ENCODE assay signal across 1 cellular context in genomic region chr4:52712172-52712990, GRCh38.
TF ChIP-seq lines count a peak whose summit lies in the region.

No MANE protein-coding gene starts in this region.

TF ChIP-seq in GM12878, 131 proteins besides CTCF, POLR2A, EP300 and RAD21 (continued from another document and continues in another):
- TF ChIP-seq, protein P1, sequence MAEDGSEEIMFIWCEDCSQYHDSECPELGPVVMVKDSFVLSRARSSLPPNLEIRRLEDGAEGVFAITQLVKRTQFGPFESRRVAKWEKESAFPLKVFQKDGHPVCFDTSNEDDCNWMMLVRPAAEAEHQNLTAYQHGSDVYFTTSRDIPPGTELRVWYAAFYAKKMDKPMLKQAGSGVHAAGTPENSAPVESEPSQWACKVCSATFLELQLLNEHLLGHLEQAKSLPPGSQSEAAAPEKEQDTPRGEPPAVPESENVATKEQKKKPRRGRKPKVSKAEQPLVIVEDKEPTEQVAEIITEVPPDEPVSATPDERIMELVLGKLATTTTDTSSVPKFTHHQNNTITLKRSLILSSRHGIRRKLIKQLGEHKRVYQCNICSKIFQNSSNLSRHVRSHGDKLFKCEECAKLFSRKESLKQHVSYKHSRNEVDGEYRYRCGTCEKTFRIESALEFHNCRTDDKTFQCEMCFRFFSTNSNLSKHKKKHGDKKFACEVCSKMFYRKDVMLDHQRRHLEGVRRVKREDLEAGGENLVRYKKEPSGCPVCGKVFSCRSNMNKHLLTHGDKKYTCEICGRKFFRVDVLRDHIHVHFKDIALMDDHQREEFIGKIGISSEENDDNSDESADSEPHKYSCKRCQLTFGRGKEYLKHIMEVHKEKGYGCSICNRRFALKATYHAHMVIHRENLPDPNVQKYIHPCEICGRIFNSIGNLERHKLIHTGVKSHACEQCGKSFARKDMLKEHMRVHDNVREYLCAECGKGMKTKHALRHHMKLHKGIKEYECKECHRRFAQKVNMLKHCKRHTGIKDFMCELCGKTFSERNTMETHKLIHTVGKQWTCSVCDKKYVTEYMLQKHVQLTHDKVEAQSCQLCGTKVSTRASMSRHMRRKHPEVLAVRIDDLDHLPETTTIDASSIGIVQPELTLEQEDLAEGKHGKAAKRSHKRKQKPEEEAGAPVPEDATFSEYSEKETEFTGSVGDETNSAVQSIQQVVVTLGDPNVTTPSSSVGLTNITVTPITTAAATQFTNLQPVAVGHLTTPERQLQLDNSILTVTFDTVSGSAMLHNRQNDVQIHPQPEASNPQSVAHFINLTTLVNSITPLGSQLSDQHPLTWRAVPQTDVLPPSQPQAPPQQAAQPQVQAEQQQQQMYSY (CRISPR knock-in tag; IDR thresholded peaks at IDR 0.05), result no peak
- TF ChIP-seq FOXM1 (IDR thresholded peaks at IDR 0.05; ENCODE audit: low read depth, low read length), result no peak; the same call in 1 of the 2 replicates
- peak in 1 of 2 experiments; percentile 19; a peak in 1 of 4 replicates for TF ChIP-seq SRF (IDR thresholded peaks at IDR 0.05; ENCODE audit: low read depth in 2 of 2, low read length in 2 of 2)
- no peak for TF ChIP-seq ZNF274 (IDR thresholded peaks at IDR 0.05; ENCODE audit: insufficient read depth, insufficient read length)
- no peak for TF ChIP-seq RBBP5 (conservative IDR thresholded peaks at IDR 0.05)
- TF ChIP-seq SREBF2 (IDR thresholded peaks at IDR 0.05; ENCODE audit: low read length), result no peak
- TF ChIP-seq, protein P2, sequence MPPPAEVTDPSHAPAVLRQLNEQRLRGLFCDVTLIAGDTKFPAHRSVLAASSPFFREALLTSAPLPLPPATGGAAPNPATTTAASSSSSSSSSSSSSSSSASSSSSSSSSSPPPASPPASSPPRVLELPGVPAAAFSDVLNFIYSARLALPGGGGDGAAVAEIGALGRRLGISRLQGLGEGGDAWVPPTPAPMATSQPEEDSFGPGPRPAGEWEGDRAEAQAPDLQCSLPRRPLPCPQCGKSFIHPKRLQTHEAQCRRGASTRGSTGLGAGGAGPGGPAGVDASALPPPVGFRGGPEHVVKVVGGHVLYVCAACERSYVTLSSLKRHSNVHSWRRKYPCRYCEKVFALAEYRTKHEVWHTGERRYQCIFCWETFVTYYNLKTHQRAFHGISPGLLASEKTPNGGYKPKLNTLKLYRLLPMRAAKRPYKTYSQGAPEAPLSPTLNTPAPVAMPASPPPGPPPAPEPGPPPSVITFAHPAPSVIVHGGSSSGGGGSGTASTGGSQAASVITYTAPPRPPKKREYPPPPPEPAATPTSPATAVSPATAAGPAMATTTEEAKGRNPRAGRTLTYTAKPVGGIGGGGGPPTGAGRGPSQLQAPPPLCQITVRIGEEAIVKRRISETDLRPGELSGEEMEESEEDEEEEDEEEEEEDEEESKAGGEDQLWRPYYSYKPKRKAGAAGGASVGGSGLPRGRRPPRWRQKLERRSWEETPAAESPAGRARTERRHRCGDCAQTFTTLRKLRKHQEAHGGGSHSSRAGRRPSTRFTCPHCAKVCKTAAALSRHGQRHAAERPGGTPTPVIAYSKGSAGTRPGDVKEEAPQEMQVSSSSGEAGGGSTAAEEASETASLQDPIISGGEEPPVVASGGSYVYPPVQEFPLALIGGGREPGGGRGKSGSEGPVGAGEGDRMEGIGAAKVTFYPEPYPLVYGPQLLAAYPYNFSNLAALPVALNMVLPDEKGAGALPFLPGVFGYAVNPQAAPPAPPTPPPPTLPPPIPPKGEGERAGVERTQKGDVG (CRISPR knock-in tag; IDR thresholded peaks at IDR 0.05), result no peak
- no peak for TF ChIP-seq KAT2A (conservative IDR thresholded peaks at IDR 0.05; ENCODE audit: control insufficient read depth, low read depth, low read length)
- no peak for TF ChIP-seq ATF3 (IDR thresholded peaks at IDR 0.05; ENCODE audit: borderline replicate concordance, extremely low read depth, low read depth, low read length)
- TF ChIP-seq EZH2 (IDR thresholded peaks at IDR 0.05; ENCODE audit: borderline replicate concordance, control insufficient read depth, low read depth, low read length), result no peak
- peak; percentile 93 for TF ChIP-seq MAX (IDR thresholded peaks at IDR 0.05; ENCODE audit: low read depth, low read length)
- peak; percentile 93 for TF ChIP-seq TAF1 (IDR thresholded peaks at IDR 0.05; ENCODE audit: borderline replicate concordance, low read depth, low read length)
- TF ChIP-seq ZNF384 (IDR thresholded peaks at IDR 0.05; ENCODE audit: borderline replicate concordance, low read depth, low read length), result no peak
- TF ChIP-seq, protein P3, sequence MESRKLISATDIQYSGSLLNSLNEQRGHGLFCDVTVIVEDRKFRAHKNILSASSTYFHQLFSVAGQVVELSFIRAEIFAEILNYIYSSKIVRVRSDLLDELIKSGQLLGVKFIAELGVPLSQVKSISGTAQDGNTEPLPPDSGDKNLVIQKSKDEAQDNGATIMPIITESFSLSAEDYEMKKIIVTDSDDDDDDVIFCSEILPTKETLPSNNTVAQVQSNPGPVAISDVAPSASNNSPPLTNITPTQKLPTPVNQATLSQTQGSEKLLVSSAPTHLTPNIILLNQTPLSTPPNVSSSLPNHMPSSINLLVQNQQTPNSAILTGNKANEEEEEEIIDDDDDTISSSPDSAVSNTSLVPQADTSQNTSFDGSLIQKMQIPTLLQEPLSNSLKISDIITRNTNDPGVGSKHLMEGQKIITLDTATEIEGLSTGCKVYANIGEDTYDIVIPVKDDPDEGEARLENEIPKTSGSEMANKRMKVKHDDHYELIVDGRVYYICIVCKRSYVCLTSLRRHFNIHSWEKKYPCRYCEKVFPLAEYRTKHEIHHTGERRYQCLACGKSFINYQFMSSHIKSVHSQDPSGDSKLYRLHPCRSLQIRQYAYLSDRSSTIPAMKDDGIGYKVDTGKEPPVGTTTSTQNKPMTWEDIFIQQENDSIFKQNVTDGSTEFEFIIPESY (IDR thresholded peaks at IDR 0.05), result no peak
- TF ChIP-seq REST (IDR thresholded peaks at IDR 0.05; ENCODE audit: low read depth, low read length), result peak; percentile 45; the same call in 1 of the 2 replicates
- TF ChIP-seq NFYA (IDR thresholded peaks at IDR 0.05; ENCODE audit: borderline replicate concordance, low read depth, low read length), result no peak
- TF ChIP-seq ZZZ3 (IDR thresholded peaks at IDR 0.05; ENCODE audit: control insufficient read depth, insufficient read length, low read depth), result no peak
- no peak; the same call in 1 of the 2 replicates for TF ChIP-seq RCOR1 (conservative IDR thresholded peaks at IDR 0.05; ENCODE audit: low read depth, low read length)
- TF ChIP-seq ZNF622 (IDR thresholded peaks at IDR 0.05), result no peak
- TF ChIP-seq, protein P4, sequence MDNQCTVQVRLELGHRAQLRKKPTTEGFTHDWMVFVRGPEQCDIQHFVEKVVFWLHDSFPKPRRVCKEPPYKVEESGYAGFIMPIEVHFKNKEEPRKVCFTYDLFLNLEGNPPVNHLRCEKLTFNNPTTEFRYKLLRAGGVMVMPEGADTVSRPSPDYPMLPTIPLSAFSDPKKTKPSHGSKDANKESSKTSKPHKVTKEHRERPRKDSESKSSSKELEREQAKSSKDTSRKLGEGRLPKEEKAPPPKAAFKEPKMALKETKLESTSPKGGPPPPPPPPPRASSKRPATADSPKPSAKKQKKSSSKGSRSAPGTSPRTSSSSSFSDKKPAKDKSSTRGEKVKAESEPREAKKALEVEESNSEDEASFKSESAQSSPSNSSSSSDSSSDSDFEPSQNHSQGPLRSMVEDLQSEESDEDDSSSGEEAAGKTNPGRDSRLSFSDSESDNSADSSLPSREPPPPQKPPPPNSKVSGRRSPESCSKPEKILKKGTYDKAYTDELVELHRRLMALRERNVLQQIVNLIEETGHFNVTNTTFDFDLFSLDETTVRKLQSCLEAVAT (IDR thresholded peaks at IDR 0.05), result no peak
- TF ChIP-seq TBL1XR1 (IDR thresholded peaks at IDR 0.05; ENCODE audit: low read depth, low read length), result no peak; the same call in 1 of the 2 replicates
- TF ChIP-seq FOXK2 (IDR thresholded peaks at IDR 0.05), result no peak
- 0 out of 2 replicates have a peak, but pooled peaks have one; percentile 23 for TF ChIP-seq STAT1 (conservative IDR thresholded peaks at IDR 0.05)
- TF ChIP-seq CEBPZ (IDR thresholded peaks at IDR 0.05; ENCODE audit: low read depth, low read length), result no peak
- peak; percentile 71 for TF ChIP-seq KLF5 (IDR thresholded peaks at IDR 0.05; ENCODE audit: partially characterized antibody)
- no peak for TF ChIP-seq NR2C1 (IDR thresholded peaks at IDR 0.05)
- TF ChIP-seq MTA3 (IDR thresholded peaks at IDR 0.05; ENCODE audit: borderline replicate concordance, low read length), result no peak
- peak; percentile 65; the same call in 1 of the 2 replicates for TF ChIP-seq BACH1 (IDR thresholded peaks at IDR 0.05; ENCODE audit: borderline replicate concordance)
- TF ChIP-seq, protein P5, sequence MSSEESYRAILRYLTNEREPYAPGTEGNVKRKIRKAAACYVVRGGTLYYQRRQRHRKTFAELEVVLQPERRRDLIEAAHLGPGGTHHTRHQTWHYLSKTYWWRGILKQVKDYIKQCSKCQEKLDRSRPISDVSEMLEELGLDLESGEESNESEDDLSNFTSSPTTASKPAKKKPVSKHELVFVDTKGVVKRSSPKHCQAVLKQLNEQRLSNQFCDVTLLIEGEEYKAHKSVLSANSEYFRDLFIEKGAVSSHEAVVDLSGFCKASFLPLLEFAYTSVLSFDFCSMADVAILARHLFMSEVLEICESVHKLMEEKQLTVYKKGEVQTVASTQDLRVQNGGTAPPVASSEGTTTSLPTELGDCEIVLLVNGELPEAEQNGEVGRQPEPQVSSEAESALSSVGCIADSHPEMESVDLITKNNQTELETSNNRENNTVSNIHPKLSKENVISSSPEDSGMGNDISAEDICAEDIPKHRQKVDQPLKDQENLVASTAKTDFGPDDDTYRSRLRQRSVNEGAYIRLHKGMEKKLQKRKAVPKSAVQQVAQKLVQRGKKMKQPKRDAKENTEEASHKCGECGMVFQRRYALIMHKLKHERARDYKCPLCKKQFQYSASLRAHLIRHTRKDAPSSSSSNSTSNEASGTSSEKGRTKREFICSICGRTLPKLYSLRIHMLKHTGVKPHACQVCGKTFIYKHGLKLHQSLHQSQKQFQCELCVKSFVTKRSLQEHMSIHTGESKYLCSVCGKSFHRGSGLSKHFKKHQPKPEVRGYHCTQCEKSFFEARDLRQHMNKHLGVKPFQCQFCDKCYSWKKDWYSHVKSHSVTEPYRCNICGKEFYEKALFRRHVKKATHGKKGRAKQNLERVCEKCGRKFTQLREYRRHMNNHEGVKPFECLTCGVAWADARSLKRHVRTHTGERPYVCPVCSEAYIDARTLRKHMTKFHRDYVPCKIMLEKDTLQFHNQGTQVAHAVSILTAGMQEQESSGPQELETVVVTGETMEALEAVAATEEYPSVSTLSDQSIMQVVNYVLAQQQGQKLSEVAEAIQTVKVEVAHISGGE (CRISPR knock-in tag; IDR thresholded peaks at IDR 0.05), result no peak
